In the genomic region with DNA sequence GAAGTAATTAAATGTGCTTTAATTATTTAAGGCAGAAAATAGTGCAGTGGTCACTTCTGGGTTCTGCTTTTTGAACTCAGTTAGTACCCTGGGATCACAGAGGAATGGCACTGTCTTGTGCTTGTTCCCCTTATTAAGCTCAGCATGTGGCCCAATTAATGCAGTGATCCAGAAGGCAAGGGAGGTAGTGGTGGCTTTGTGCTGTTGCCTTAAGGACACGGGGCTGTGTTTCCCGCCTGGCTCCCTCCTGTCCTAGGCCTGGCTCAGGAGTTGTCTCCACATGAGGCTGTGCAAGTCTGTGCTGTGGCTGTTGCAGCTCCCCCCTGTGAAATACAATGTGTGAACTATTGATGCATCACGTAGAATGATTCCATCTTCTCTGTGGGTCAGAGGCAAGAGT, we compare ENCODE assay signal across 35 cellular contexts. TPM values are rescaled to one million over a fixed set of nuclear protein-coding genes. Genes with fewer than 3 reads are reported as not detected.
DNase-seq lines count a peak whose midpoint lies in the region; FAIRE-seq and TF ChIP-seq lines count a peak whose summit lies in the region.
"Had no signal": no experiment of that assay in that cellular context is flagged by ENCODE, and none has a peak within 500 bp of the region (broad histone marks: within the 10 kb centered on the region; RNA-seq: fewer than 3 reads in every experiment).

No MANE protein-coding gene starts in this region.

- H3K36me3 Mint-ChIP-seq in activated naive CD4-positive, alpha-beta T cell treated with anti-CD3 and anti-CD28 coated beads, Interleukin-2, amount 50 U/mL, for 24 hours = peaks cover 10% of the 10 kb centered on the region
- H3K36me3 Mint-ChIP-seq in activated naive CD4-positive, alpha-beta T cell treated with anti-CD3 and anti-CD28 coated beads for 36 hours (ENCODE audit: low read depth) = peaks cover 16% of the 10 kb centered on the region
- H3K36me3 Mint-ChIP-seq in glutamatergic neuron (ENCODE audit: unreplicated experiment) = no peaks in the 10 kb centered on the region

- peaks cover 17% of the 10 kb centered on the region for H3K4me1 ChIP-seq in ectodermal cell (ENCODE audit: control insufficient read depth, insufficient read depth, low read length)
- no peaks in the 10 kb centered on the region for H3K4me1 ChIP-seq in testis
- H3K4me1 ChIP-seq: BLaER1, Caco-2, left lung, upper lobe of right lung had no signal

- H3K27me3 ChIP-seq in ectodermal cell (ENCODE audit: control insufficient read depth, insufficient read depth, low read length, poor library complexity, severe bottlenecking) = no peaks in the 10 kb centered on the region
- no peaks in the 10 kb centered on the region for H3K27me3 ChIP-seq in testis
- H3K27me3 ChIP-seq: BLaER1, left lung, upper lobe of right lung had no signal

- H3K36me3 ChIP-seq in ectodermal cell (ENCODE audit: control insufficient read depth, insufficient read depth, low read length) = peaks cover 12% of the 10 kb centered on the region
- H3K36me3 ChIP-seq in testis (ENCODE audit: low read depth, missing control alignments) = no peaks in the 10 kb centered on the region

- H3K4me3 Mint-ChIP-seq in activated naive CD4-positive, alpha-beta T cell treated with anti-CD3 and anti-CD28 coated beads, Interleukin-2, amount 50 U/mL, for 24 hours = no peak overlapping the region
- H3K4me3 Mint-ChIP-seq in activated naive CD4-positive, alpha-beta T cell treated with anti-CD3 and anti-CD28 coated beads for 36 hours = no peak overlapping the region
- no peak overlapping the region for H3K4me3 Mint-ChIP-seq in glutamatergic neuron (ENCODE audit: unreplicated experiment)
- H3K4me3 Mint-ChIP-seq: activated CD4-positive, alpha-beta memory T cell treated with anti-CD3 and anti-CD28 coated beads for 36 hours; activated T-helper 17 cell treated with anti-CD3 and anti-CD28 coated beads, Interleukin-2, amount 50 U/mL, for 72 hours; HFFc6 had no signal

- H3K4me1 Mint-ChIP-seq in activated naive CD4-positive, alpha-beta T cell treated with anti-CD3 and anti-CD28 coated beads, Interleukin-2, amount 50 U/mL, for 24 hours = no peaks in the 10 kb centered on the region
- no peaks in the 10 kb centered on the region for H3K4me1 Mint-ChIP-seq in activated naive CD4-positive, alpha-beta T cell treated with anti-CD3 and anti-CD28 coated beads for 36 hours (ENCODE audit: low read depth)
- no peaks in the 10 kb centered on the region for H3K4me1 Mint-ChIP-seq in glutamatergic neuron (ENCODE audit: low read depth, unreplicated experiment)
- H3K4me1 Mint-ChIP-seq: activated T-helper 17 cell treated with anti-CD3 and anti-CD28 coated beads, Interleukin-2, amount 50 U/mL, for 72 hours had no signal

- 6 to 13% methylated on average over 3 of the region's 3 CpGs for WGBS in ectodermal cell, 2 experiments
- 66 to 88% methylated on average over 3 of the region's 3 CpGs for WGBS in testis, 2 donors

- intact Hi-C loops in activated naive CD4-positive, alpha-beta T cell treated with anti-CD3 and anti-CD28 coated beads for 36 hours (cut with micrococcal nuclease) = no loop called here
- intact Hi-C loops in testis (cut with DNase I; ENCODE audit: low total_unique reads) = no loop called here

- CTCF ChIA-PET in activated naive CD4-positive, alpha-beta T cell treated with anti-CD3 and anti-CD28 coated beads for 36 hours (lab: Charles Lee) = interaction anchor here (0.6 kb wide), 1 partner anchor 655 kb away, joined by 3 read pairs; no protein-coding TSS in a partner anchor

- H3K4me3 ChIP-seq in ectodermal cell (ENCODE audit: insufficient read depth, low read depth, low read length) (no peak overlapping the region), testis (no peak overlapping the region)
- H3K4me3 ChIP-seq: BLaER1, left lung, smooth muscle cell, upper lobe of right lung had no signal

- in situ Hi-C loops in KBM-7 (cut with MboI; ENCODE audit: low pct_unique_long_range_greater_than_20kb, low sequenced_read_pairs) = no loop called here

- peak overlapping the region; percentile 14 for H3K27ac Mint-ChIP-seq in activated naive CD4-positive, alpha-beta T cell treated with anti-CD3 and anti-CD28 coated beads, Interleukin-2, amount 50 U/mL, for 24 hours
- no peak overlapping the region for H3K27ac Mint-ChIP-seq in activated naive CD4-positive, alpha-beta T cell treated with anti-CD3 and anti-CD28 coated beads for 36 hours
- no peak overlapping the region for H3K27ac Mint-ChIP-seq in glutamatergic neuron (ENCODE audit: unreplicated experiment)
- H3K27ac Mint-ChIP-seq: activated CD4-positive, alpha-beta memory T cell treated with anti-CD3 and anti-CD28 coated beads for 36 hours; activated T-helper 17 cell treated with anti-CD3 and anti-CD28 coated beads, Interleukin-2, amount 50 U/mL, for 72 hours; HFFc6 had no signal

- TF ChIP-seq CTCF in glutamatergic neuron (IDR thresholded peaks at IDR 0.05; ENCODE audit: partially characterized antibody, unreplicated experiment) (no peak), testis (IDR thresholded peaks at IDR 0.05) (no peak)

- peak overlapping the region; percentile 55 for H3K27ac ChIP-seq in ectodermal cell (ENCODE audit: insufficient read depth, low read depth, low read length, poor library complexity, severe bottlenecking)
- no peak overlapping the region for H3K27ac ChIP-seq in testis
- H3K27ac ChIP-seq: BLaER1, epithelial cell of prostate, KMS-11, left lung, upper lobe of right lung had no signal

- no peaks in the 10 kb centered on the region for H3K9me3 Mint-ChIP-seq in activated naive CD4-positive, alpha-beta T cell treated with anti-CD3 and anti-CD28 coated beads, Interleukin-2, amount 50 U/mL, for 24 hours
- H3K9me3 Mint-ChIP-seq in activated naive CD4-positive, alpha-beta T cell treated with anti-CD3 and anti-CD28 coated beads for 36 hours = no peaks in the 10 kb centered on the region
- peaks cover 2% of the 10 kb centered on the region for H3K9me3 Mint-ChIP-seq in glutamatergic neuron (ENCODE audit: unreplicated experiment)
- H3K9me3 Mint-ChIP-seq: activated CD4-positive, alpha-beta memory T cell treated with anti-CD3 and anti-CD28 coated beads for 36 hours; activated T-helper 17 cell treated with anti-CD3 and anti-CD28 coated beads, Interleukin-2, amount 50 U/mL, for 72 hours; HFFc6 had no signal

- H3K27me3 Mint-ChIP-seq in activated naive CD4-positive, alpha-beta T cell treated with anti-CD3 and anti-CD28 coated beads, Interleukin-2, amount 50 U/mL, for 24 hours = no peaks in the 10 kb centered on the region
- H3K27me3 Mint-ChIP-seq in activated naive CD4-positive, alpha-beta T cell treated with anti-CD3 and anti-CD28 coated beads for 36 hours (ENCODE audit: low read depth) = no peaks in the 10 kb centered on the region
- H3K27me3 Mint-ChIP-seq in glutamatergic neuron (ENCODE audit: unreplicated experiment) = no peaks in the 10 kb centered on the region
- H3K27me3 Mint-ChIP-seq: activated CD4-positive, alpha-beta memory T cell treated with anti-CD3 and anti-CD28 coated beads for 36 hours; activated T-helper 17 cell treated with anti-CD3 and anti-CD28 coated beads, Interleukin-2, amount 50 U/mL, for 72 hours had no signal

- DNase-seq in activated naive CD4-positive, alpha-beta T cell treated with anti-CD3 and anti-CD28 coated beads for 36 hours = no peak
- peak; percentile 11 for DNase-seq in KBM-7
- DNase-seq in urothelium cell line (ENCODE audit: low spot score) = no peak
- no peak for DNase-seq in glutamatergic neuron
- no peak for DNase-seq in mesenteric fat pad (ENCODE audit: low spot score)
- no peak for DNase-seq in testis
- DNase-seq: activated CD4-positive, alpha-beta memory T cell treated with anti-CD3 and anti-CD28 coated beads for 36 hours; activated CD4-positive, alpha-beta T cell treated with anti-CD3 and anti-CD28 coated beads for 1 hour; activated naive CD4-positive, alpha-beta T cell treated with anti-CD3 and anti-CD28 coated beads, Interleukin-2, amount 50 U/mL, for 16 hours; amygdala; Caco-2; DMS79 treated with DMSO at 0.1 percent for 48 hours; effector CD8-positive, alpha-beta T cell; HFFc6; left lung; mesenchymal stem cell; MM.1S; NCI-H1105 treated with DMSO at 0.1 percent for 48 hours; NCI-H2107; NCI-H510A treated with DMSO at 0.1 percent for 48 hours; right cardiac atrium; SHP77 treated with DMSO at 0.1 percent for 48 hours; stimulated activated naive CD4-positive, alpha-beta T cell; upper lobe of right lung had no signal

- FAIRE-seq in urothelium cell line (lab: Jason Lieb, UNC) = peak; percentile 27
- FAIRE-seq: islet of Langerhans, RCC 7860 had no signal

- TF ChIP-seq POLR2A in testis (IDR thresholded peaks at IDR 0.05) = no peak

- H3K9me3 ChIP-seq in ectodermal cell (ENCODE audit: control insufficient read depth, low read length) (no peaks in the 10 kb centered on the region), testis (no peaks in the 10 kb centered on the region)
- H3K9me3 ChIP-seq: BLaER1, Caco-2, left lung, upper lobe of right lung had no signal

RNA-seq across cellular contexts. Expression of a gene that starts 49.2 kb away (rescaled TPM):
- total RNA-seq in activated naive CD4-positive, alpha-beta T cell treated with anti-CD3 and anti-CD28 coated beads for 36 hours = under 1 TPM in 1 of 2 experiments, not detected in 1; 0.07 TPM
- polyA plus RNA-seq in ectodermal cell (2013, experiment 1 of 4) = 0.39 TPM
- polyA plus RNA-seq in ectodermal cell (2013, experiment 2 of 4) = 0.32 TPM
- 1.5 TPM for polyA plus RNA-seq in ectodermal cell (2013, experiment 3 of 4)
- 2.1 TPM for polyA plus RNA-seq in ectodermal cell (2013, experiment 4 of 4)
- 14.6 TPM for total RNA-seq in glutamatergic neuron (ENCODE audit: unreplicated experiment)
- total RNA-seq in mesenteric fat pad = not detected
- total RNA-seq in testis = 1 to 10 TPM in 1 of 2 donors, under 1 TPM in 1; 0.79 to 1.6 TPM
- 1.6 TPM for polyA plus RNA-seq in testis (ENCODE audit: insufficient read depth, low read depth, low replicate concordance)
- total RNA-seq: Caco-2; glomerular endothelial cell; HFFc6; left lung; right cardiac atrium; smooth muscle cell; T-helper 2 cell treated with Interferon-gamma antibody and Interleukin-4, amounts not matched to agents 100 ng/mL and 5 ng/mL, for 36 hours; upper lobe of right lung had no signal
- polyA plus RNA-seq: smooth muscle cell had no signal
